17 cellular contexts compared by ENCODE assay signal in genomic region chr5:153629496-153629895, GRCh38.
A peak's percentile ranks its signal among the peaks of the same experiment; 100 is the strongest.
DNase-seq lines count a peak whose midpoint lies in the region; TF ChIP-seq lines count a peak whose summit lies in the region.
"Had no signal": no experiment of that assay in that cellular context is flagged by ENCODE, and none has a peak within 500 bp of the region (broad histone marks: within the 10 kb centered on the region; RNA-seq: fewer than 3 reads in every experiment).

No MANE protein-coding gene starts in this region.

- no peaks in the 10 kb centered on the region for H3K9me3 ChIP-seq in Loucy (ENCODE audit: insufficient read depth, low read depth, low read length)
- H3K9me3 ChIP-seq in adipocyte (ENCODE audit: control insufficient read depth, low read length) = no peaks in the 10 kb centered on the region
- no peaks in the 10 kb centered on the region for H3K9me3 ChIP-seq in suprapubic skin
- H3K9me3 ChIP-seq: mucosa of descending colon, neutrophil, thyroid gland had no signal

- DNase-seq in adipocyte (ENCODE audit: low read depth) (peak; percentile 28), fibroblast of villous mesenchyme (ENCODE audit: low read depth) (peak; percentile 10), suprapubic skin (ENCODE audit: low spot score in 2 of 2) (no peak), cortex of kidney (lab: John Stamatoyannopoulos, UW) (no peak), NCI-H2171 treated with DMSO at 0.1 percent for 48 hours (lab: John Stamatoyannopoulos, UW) (no peak)
- DNase-seq in effector CD4-positive, alpha-beta T cell = no peak
- DNase-seq: activated CD4-positive, alpha-beta memory T cell treated with anti-CD3 and anti-CD28 coated beads, Interleukin-2, amount 10 ng/mL, durations not matched to agents 7 days and 5 days; activated naive CD4-positive, alpha-beta T cell treated with anti-CD3 and anti-CD28 coated beads, Interleukin-2, amount 10 ng/mL, durations not matched to agents 7 days and 5 days; activated T-cell treated with anti-CD3 and anti-CD28 coated beads, Interleukin-2, amount 50 U/mL, for 24 hours; CD8-positive, alpha-beta memory T cell; erythroblast; stimulated activated CD4-positive, alpha-beta T cell treated with anti-CD3 and anti-CD28 coated beads, Interleukin-15, amount 100 ng/mL, for 24 hours had no signal

- no peak for TF ChIP-seq EP300 in suprapubic skin (IDR thresholded peaks at IDR 0.05)

- H3K36me3 ChIP-seq in Loucy (ENCODE audit: insufficient read depth, low read length) (no peaks in the 10 kb centered on the region), adipocyte (ENCODE audit: control insufficient read depth, insufficient read depth, low read length, severe bottlenecking) (no peaks in the 10 kb centered on the region), suprapubic skin (no peaks in the 10 kb centered on the region)
- H3K36me3 ChIP-seq: neutrophil, thyroid gland had no signal

- peak overlapping the region; percentile 6; the same call in 1 of the 2 replicates for H2AFZ ChIP-seq in Loucy (ENCODE audit: low read length)

- H3K27ac ChIP-seq in suprapubic skin = peak overlapping the region; percentile 35
- H3K27ac ChIP-seq: neutrophil, thyroid gland had no signal

- H3K9ac ChIP-seq in Loucy (ENCODE audit: low read depth, low read length, poor library complexity, severe bottlenecking) = no peak overlapping the region
- H3K9ac ChIP-seq in adipocyte (ENCODE audit: low read length) = peak overlapping the region; percentile 79

- no peaks in the 10 kb centered on the region for H3K79me2 ChIP-seq in Loucy (ENCODE audit: insufficient read depth, low read length)

- WGBS in suprapubic skin = 90% methylated on average over 4 of the region's 4 CpGs

- H4K20me1 ChIP-seq in Loucy (ENCODE audit: insufficient read depth, low read length, poor library complexity, severe bottlenecking) = no peaks in the 10 kb centered on the region

- no peaks in the 10 kb centered on the region for H3K9me2 ChIP-seq in Loucy (replicated peaks; ENCODE audit: low read depth, low read length)

- no peaks in the 10 kb centered on the region for H3F3A ChIP-seq in Loucy (ENCODE audit: low read depth)

- no peak for TF ChIP-seq POLR2A in suprapubic skin (IDR thresholded peaks at IDR 0.05)

- TF ChIP-seq CTCF in Loucy (conservative IDR thresholded peaks at IDR 0.05; ENCODE audit: low read length) = no peak
- no peak for TF ChIP-seq CTCF in fibroblast of villous mesenchyme (IDR thresholded peaks at IDR 0.05; ENCODE audit: insufficient read depth, low read depth, low read length)
- TF ChIP-seq CTCF in suprapubic skin (IDR thresholded peaks at IDR 0.05) = no peak

- H3K4me1 ChIP-seq in Loucy (ENCODE audit: insufficient read depth, low read length, poor library complexity, severe bottlenecking) (peaks cover 11% of the 10 kb centered on the region), adipocyte (ENCODE audit: control insufficient read depth, insufficient read depth, low read length) (peaks cover 24% of the 10 kb centered on the region), suprapubic skin (peaks cover 9% of the 10 kb centered on the region)

- no peaks in the 10 kb centered on the region for H3K27me3 ChIP-seq in Loucy (ENCODE audit: insufficient read depth, low read length, poor library complexity, severe bottlenecking)
- H3K27me3 ChIP-seq in adipocyte (replicated peaks; ENCODE audit: control insufficient read depth, insufficient read depth, low read length) = no peaks in the 10 kb centered on the region
- H3K27me3 ChIP-seq in suprapubic skin = no peaks in the 10 kb centered on the region
- H3K27me3 ChIP-seq: neutrophil, thyroid gland had no signal

- H3K4me3 ChIP-seq in Loucy (ENCODE audit: low read length, poor library complexity, severe bottlenecking) (no peak overlapping the region), adipocyte (ENCODE audit: low read length) (peak overlapping the region; percentile 30), fibroblast of villous mesenchyme (ENCODE audit: low read depth, low read length) (no peak overlapping the region), suprapubic skin (no peak overlapping the region)
- H3K4me3 ChIP-seq: coronary artery, mucosa of descending colon, thyroid gland had no signal

- no peak overlapping the region for H3K4me2 ChIP-seq in Loucy (ENCODE audit: low read depth, low read length, poor library complexity, severe bottlenecking)

Comparison
In these comparisons a context has a peak if more than half of its experiments do, and no peak if none do; other contexts are left out.
1. DNase-seq: peak in adipocyte (single experiment) and fibroblast of villous mesenchyme (single experiment); none in suprapubic skin (0 of 2), effector CD4-positive, alpha-beta T cell (single experiment), cortex of kidney (single experiment) and NCI-H2171 treated with DMSO at 0.1 percent for 48 hours (single experiment).